In the genomic region with DNA sequence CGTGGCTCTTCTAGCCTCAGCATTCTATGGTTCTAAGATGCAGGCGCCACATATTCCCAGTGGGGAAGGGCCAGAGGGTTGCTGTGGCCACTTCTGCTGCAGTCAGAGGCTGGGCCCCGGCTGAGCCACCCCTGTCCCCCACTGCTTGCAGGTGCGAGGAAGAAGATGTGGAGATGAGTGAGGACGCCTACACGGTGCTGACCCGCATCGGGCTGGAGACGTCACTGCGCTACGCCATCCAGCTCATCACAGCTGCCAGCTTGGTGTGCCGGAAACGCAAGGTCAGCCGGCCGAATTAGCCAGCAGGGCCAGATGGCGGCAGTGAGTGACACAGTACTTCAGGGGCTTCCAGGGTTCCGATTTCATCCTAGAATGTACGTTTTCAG, we compare ENCODE assay signal across 1 cellular context.
TF ChIP-seq lines count a peak whose summit lies in the region.

No MANE protein-coding gene starts in this region.

TF ChIP-seq in HepG2, 621 proteins besides CTCF, POLR2A, EP300 and RAD21:
- TF ChIP-seq POLR2G (IDR thresholded peaks at IDR 0.05; ENCODE audit: low read depth, low read length) (0 out of 2 replicates have a peak, but pooled peaks have one; percentile 11), SRSF1 (optimal IDR thresholded peaks at IDR 0.05; ENCODE audit: low read depth, low read length) (no peak), NCOA1 (CRISPR knock-in tag; IDR thresholded peaks at IDR 0.05) (no peak)
